Comparison of ENCODE assay signal across 8 cellular contexts in genomic region chr3:43690400-43691119, GRCh38. TPM values are rescaled to one million over a fixed set of nuclear protein-coding genes. Genes with fewer than 3 reads are reported as not detected.
DNase-seq lines count a peak whose midpoint lies in the region; ATAC-seq and TF ChIP-seq lines count a peak whose summit lies in the region.

Gene ABHD5, plus strand, starts transcription at chr3:43690938. Its CDS starts 55 bp downstream, at chr3:43690993.

- H3K27me3 Mint-ChIP-seq in T-helper 17 cell: no peaks in the 10 kb centered on the region

- ATAC-seq in HG02852 (IDR thresholded peaks at IDR 0.05; ENCODE audit: unreplicated experiment): peak; percentile 88
- ATAC-seq in T-helper 17 cell: peak; percentile 95

- H3K36me3 Mint-ChIP-seq in T-helper 17 cell (ENCODE audit: low read depth): peaks cover 2% of the 10 kb centered on the region

- no peaks in the 10 kb centered on the region for H3K27me3 ChIP-seq in right atrium auricular region
- H3K27me3 ChIP-seq in uterus: no peaks in the 10 kb centered on the region

- H3K4me1 Mint-ChIP-seq in T-helper 17 cell: peaks cover 33% of the 10 kb centered on the region

- H3K4me3 Mint-ChIP-seq in T-helper 17 cell: peak within 1 kb of the TSS; percentile 92

- peak within 1 kb of the TSS; percentile 92 for H3K27ac Mint-ChIP-seq in T-helper 17 cell

- H3K9me3 ChIP-seq in T-helper 17 cell (ENCODE audit: control insufficient read depth, low read length, poor library complexity, severe bottlenecking) (no peaks in the 10 kb centered on the region), right atrium auricular region (no peaks in the 10 kb centered on the region), uterus (no peaks in the 10 kb centered on the region)

- intact Hi-C loops in uterus (cut with DNase I; ENCODE audit: low total_unique reads): no loop called here

- no peaks in the 10 kb centered on the region for H3K36me3 ChIP-seq in right atrium auricular region
- no peaks in the 10 kb centered on the region for H3K36me3 ChIP-seq in uterus

- DNase-seq in GM13977 (ENCODE audit: low spot score) (peak; percentile 95), NCI-H146 treated with DMSO at 0.1 percent for 48 hours (lab: John Stamatoyannopoulos, UW; ENCODE audit: unreplicated experiment) (peak; percentile 60), T-helper 17 cell (peak; percentile 93 to 98 (median 95)), right atrium auricular region (ENCODE audit: low spot score) (peak; percentile 89), pulmonary artery endothelial cell (ENCODE audit: low read depth, low spot score) (peak; percentile 87), uterus (peak; percentile 83 to 92)

- in situ Hi-C loops in GM13977 (cut with MboI; ENCODE audit: low pct_unique_long_range_greater_than_20kb, low sequenced_read_pairs, unreplicated experiment): no loop called here

- peak; percentile 95 to 99 for TF ChIP-seq POLR2A in uterus (IDR thresholded peaks at IDR 0.05)

- H3K4me1 ChIP-seq in right atrium auricular region (peaks cover 0 to 15% of the 10 kb centered on the region in 2 donors), uterus (peaks cover 0 to 5% of the 10 kb centered on the region in 2 donors)

- H3K4me3 ChIP-seq in right atrium auricular region: peak within 1 kb of the TSS; percentile 76 to 89
- peak within 1 kb of the TSS; percentile 42 to 82 for H3K4me3 ChIP-seq in uterus

- H3K27ac ChIP-seq in angular gyrus (ENCODE audit: low read depth, low read length) (peak within 1 kb of the TSS; percentile 78), right atrium auricular region (peak within 1 kb of the TSS; percentile 91 to 97), uterus (peak within 1 kb of the TSS; percentile 78 to 90)

- TF ChIP-seq CTCF in GM13977 (IDR thresholded peaks at IDR 0.05; ENCODE audit: extremely low read depth, insufficient read depth, missing control alignments): peak; percentile 51
- TF ChIP-seq CTCF in right atrium auricular region (IDR thresholded peaks at IDR 0.05): peak in 1 of 2 donors; percentile 37
- peak in 3 of 4 experiments; percentile 5 to 33 (median 27) for TF ChIP-seq CTCF in uterus (IDR thresholded peaks at IDR 0.05)

RNA-seq across cellular contexts. Expression of gene ABHD5, which starts in this region (rescaled TPM):
- total RNA-seq in T-helper 17 cell (10 to 100 TPM; 11.3 to 16.5 TPM), right atrium auricular region (10 to 100 TPM; 16.4 to 20.2 TPM), pulmonary artery endothelial cell (23.7 and 41.0 TPM in 2 replicates), uterus (10 to 100 TPM in 3 of 4 donors, 1 to 10 TPM in 1; 2.8 to 21.3 (median 12.2) TPM)

Comparison
In these comparisons a context has a peak if more than half of its experiments do, and no peak if none do; other contexts are left out.
1. Peak in every context shown above with its lines: DNase-seq, ATAC-seq, H3K4me3 ChIP-seq and H3K27ac ChIP-seq.